ENCODE assay signal across 8 cellular contexts in genomic region chr5:115625579-115626443, GRCh38. TPM values are rescaled to one million over a fixed set of nuclear protein-coding genes. Genes with fewer than 3 reads are reported as not detected.
DNase-seq lines count a peak whose midpoint lies in the region; ATAC-seq lines count a peak whose summit lies in the region.

Gene TMED7 (minus strand): TSS chr5:115626036. CDS start chr5:115625792, 244 bp downstream.

- no peaks in the 10 kb centered on the region for H3K9me3 ChIP-seq in BLaER1 treated with 17β-estradiol and CSF1 and Interleukin-3, amounts not matched to agents 10 nM and 100 nM (replicated peaks in 1 of 11)

- ATAC-seq in GM19351 (IDR thresholded peaks at IDR 0.05; ENCODE audit: unreplicated experiment) (peak; percentile 84), HG03521 (IDR thresholded peaks at IDR 0.05; ENCODE audit: unreplicated experiment) (peak; percentile 93), left lobe of liver (peak; percentile 96)

- no peaks in the 10 kb centered on the region for H3K27me3 ChIP-seq in BLaER1 treated with 17β-estradiol and CSF1 and Interleukin-3, amounts not matched to agents 10 nM and 100 nM

- H3K4me2 ChIP-seq in BLaER1 treated with 17β-estradiol and CSF1 and Interleukin-3, amounts not matched to agents 10 nM and 100 nM: peak within 1 kb of the TSS; percentile 91 to 99 (median 96)

- H3K4me3 ChIP-seq in BLaER1 treated with 17β-estradiol and CSF1 and Interleukin-3, amounts not matched to agents 10 nM and 100 nM: peak within 1 kb of the TSS; percentile 80 to 99 (median 88)

- peaks cover 34 to 48% (median 43%) of the 10 kb centered on the region in 11 experiments; a peak in 21 of 22 replicates for H4K20me1 ChIP-seq in BLaER1 treated with 17β-estradiol and CSF1 and Interleukin-3, amounts not matched to agents 10 nM and 100 nM

- peak; percentile 98 for DNase-seq in NCI-H748 (lab: John Stamatoyannopoulos, UW; ENCODE audit: unreplicated experiment)
- DNase-seq in activated CD4-positive, alpha-beta T cell treated with anti-CD3 and anti-CD28 coated beads, Interleukin-2, amount 50 U/mL, for 1 hour: peak; percentile 100
- peak; percentile 98 for DNase-seq in dedifferentiated amniotic fluid mesenchymal stem cell (ENCODE audit: extremely low spot score)
- peak; percentile 100 for DNase-seq in left lobe of liver (ENCODE audit: low spot score)
- peak; percentile 100 for DNase-seq in stimulated activated CD4-positive, alpha-beta T cell treated with anti-CD3 and anti-CD28 coated beads, Interleukin-2, amount 100 ng/mL, for 4 hours (ENCODE audit: low read depth)

- H3K4me1 ChIP-seq in BLaER1 treated with 17β-estradiol and CSF1 and Interleukin-3, amounts not matched to agents 10 nM and 100 nM: peaks cover 34 to 48% (median 41%) of the 10 kb centered on the region in 10 experiments

- peak within 1 kb of the TSS; percentile 89 to 99 (median 94) for H3K27ac ChIP-seq in BLaER1 treated with 17β-estradiol and CSF1 and Interleukin-3, amounts not matched to agents 10 nM and 100 nM

- H3K9ac ChIP-seq in BLaER1 treated with 17β-estradiol and CSF1 and Interleukin-3, amounts not matched to agents 10 nM and 100 nM: peak within 1 kb of the TSS; percentile 91 to 99 (median 94)

- H3K36me3 ChIP-seq in BLaER1 treated with 17β-estradiol and CSF1 and Interleukin-3, amounts not matched to agents 10 nM and 100 nM: peaks cover 11 to 38% (median 26%) of the 10 kb centered on the region in 11 experiments

RNA-seq across cellular contexts. Expression of gene TMED7, which starts in this region (rescaled TPM):
- total RNA-seq in left lobe of liver: 113 TPM

Comparison
In these comparisons a context has a peak if more than half of its experiments do, and no peak if none do; other contexts are left out.
1. Peak in every context shown above with its lines: DNase-seq, ATAC-seq, H3K4me3 ChIP-seq and H3K27ac ChIP-seq.